In genomic region chr19:44163789-44164188, GRCh38 we compare ENCODE assay signal across 1 cellular context.
TF ChIP-seq lines count a peak whose summit lies in the region.

No MANE protein-coding gene starts in this region.

TF ChIP-seq in HepG2, 621 proteins besides CTCF, POLR2A, EP300 and RAD21:
- no peak for TF ChIP-seq ZNF12 (CRISPR knock-in tag; IDR thresholded peaks at IDR 0.05)
- no peak for TF ChIP-seq LRRFIP1 (CRISPR knock-in tag; conservative IDR thresholded peaks at IDR 0.05)
- TF ChIP-seq KLF13 (CRISPR knock-in tag; IDR thresholded peaks at IDR 0.05), result no peak
- TF ChIP-seq PRDM10 (CRISPR knock-in tag; IDR thresholded peaks at IDR 0.05; ENCODE audit: low read depth), result no peak
- no peak for TF ChIP-seq THAP7 (CRISPR knock-in tag; IDR thresholded peaks at IDR 0.05)
- no peak for TF ChIP-seq MXD4 (CRISPR knock-in tag; IDR thresholded peaks at IDR 0.05)
- no peak for TF ChIP-seq CC2D1A (CRISPR knock-in tag; IDR thresholded peaks at IDR 0.05)
- TF ChIP-seq RFX3 (CRISPR knock-in tag; IDR thresholded peaks at IDR 0.05), result no peak
- TF ChIP-seq GMEB2 (CRISPR knock-in tag; IDR thresholded peaks at IDR 0.05; ENCODE audit: low read depth), result no peak
- TF ChIP-seq ZNF224 (CRISPR knock-in tag; IDR thresholded peaks at IDR 0.05), result no peak
